Comparison of ENCODE assay signal across 20 cellular contexts in genomic region chr2:188522517-188522916, GRCh38.
DNase-seq lines count a peak whose midpoint lies in the region; ATAC-seq, FAIRE-seq and TF ChIP-seq lines count a peak whose summit lies in the region.
"Had no signal": no experiment of that assay in that cellular context is flagged by ENCODE, and none has a peak within 500 bp of the region (broad histone marks: within the 10 kb centered on the region; RNA-seq: fewer than 3 reads in every experiment).

No MANE protein-coding gene starts in this region.

- H3K36me3 ChIP-seq in kidney (ENCODE audit: control insufficient read depth in 1 of 2, insufficient read depth in 2 of 2, low read length in 2 of 2) = no peaks in the 10 kb centered on the region
- H3K36me3 ChIP-seq: BE2C, MG63 had no signal

- no peaks in the 10 kb centered on the region for H3K9me3 ChIP-seq in kidney (ENCODE audit: control insufficient read depth in 1 of 2, low read length in 2 of 2)
- H3K9me3 ChIP-seq: BE2C, MG63 had no signal

- peak overlapping the region; percentile 53 for H3K27ac ChIP-seq in VCaP
- no peak overlapping the region for H3K27ac ChIP-seq in kidney (ENCODE audit: low read depth in 2 of 2, low read length in 2 of 2)

- no peaks in the 10 kb centered on the region for H3K9me3 Mint-ChIP-seq in activated CD4-positive, alpha-beta T cell treated with anti-CD3 and anti-CD28 coated beads, Interleukin-2, amount 10 ng/mL, durations not matched to agents 24 days and 14 days
- H3K9me3 Mint-ChIP-seq: CD4-positive, CD25-positive, alpha-beta regulatory T cell had no signal

- H3K4me1 ChIP-seq in kidney (ENCODE audit: control insufficient read depth in 1 of 2, insufficient read depth in 1 of 2, low read depth in 1 of 2, low read length in 2 of 2) = no peaks in the 10 kb centered on the region

- H3K9ac ChIP-seq in kidney (ENCODE audit: low read length in 2 of 2) = no peak overlapping the region

- peaks cover 2% of the 10 kb centered on the region for H3K27me3 Mint-ChIP-seq in activated CD4-positive, alpha-beta T cell treated with anti-CD3 and anti-CD28 coated beads, Interleukin-2, amount 10 ng/mL, durations not matched to agents 24 days and 14 days

- intact Hi-C loops in kidney (cut with DNase I) = no loop called here
- intact Hi-C loops in activated CD4-positive, alpha-beta T cell treated with anti-CD3 and anti-CD28 coated beads, Interleukin-2, amount 10 ng/mL, durations not matched to agents 24 days and 14 days (cut with micrococcal nuclease) = loop anchor here (5.0 to 10.0 kb wide), 3 partner anchors 572 to 890 kb away; no protein-coding TSS in a partner anchor

- no peaks in the 10 kb centered on the region for H3K36me3 Mint-ChIP-seq in activated CD4-positive, alpha-beta T cell treated with anti-CD3 and anti-CD28 coated beads, Interleukin-2, amount 10 ng/mL, durations not matched to agents 24 days and 14 days (ENCODE audit: low read depth)
- H3K36me3 Mint-ChIP-seq: CD4-positive, CD25-positive, alpha-beta regulatory T cell had no signal

- H3K4me1 Mint-ChIP-seq in activated CD4-positive, alpha-beta T cell treated with anti-CD3 and anti-CD28 coated beads, Interleukin-2, amount 10 ng/mL, durations not matched to agents 24 days and 14 days = no peaks in the 10 kb centered on the region
- H3K4me1 Mint-ChIP-seq: CD4-positive, CD25-positive, alpha-beta regulatory T cell had no signal

- FAIRE-seq in G401.6 (lab: Jason Lieb, UNC) (peak; percentile 95), kidney (lab: Jason Lieb, UNC) (peak; percentile 96)
- FAIRE-seq: GM19239 had no signal

- no peak overlapping the region for H3K27ac Mint-ChIP-seq in activated CD4-positive, alpha-beta T cell treated with anti-CD3 and anti-CD28 coated beads, Interleukin-2, amount 10 ng/mL, durations not matched to agents 24 days and 14 days
- H3K27ac Mint-ChIP-seq: CD4-positive, CD25-positive, alpha-beta regulatory T cell had no signal

- TF ChIP-seq CTCF in VCaP (conservative IDR thresholded peaks at IDR 0.05) (no peak), epithelial cell of esophagus (IDR thresholded peaks at IDR 0.05; ENCODE audit: insufficient read depth, low read depth, low read length, missing control alignments) (no peak), kidney (IDR thresholded peaks at IDR 0.05; ENCODE audit: borderline replicate concordance, extremely low read depth, insufficient read depth) (no peak)

- ATAC-seq in HG03432 (IDR thresholded peaks at IDR 0.05; ENCODE audit: unreplicated experiment) (no peak), HG02759 (IDR thresholded peaks at IDR 0.05; ENCODE audit: unreplicated experiment) (no peak)

- H3K4me3 ChIP-seq in epithelial cell of esophagus (ENCODE audit: low read length) = no peak overlapping the region
- H3K4me3 ChIP-seq in kidney (ENCODE audit: low read length in 2 of 2) = no peak overlapping the region
- H3K4me3 ChIP-seq: MG63 had no signal

- DNase-seq in epithelial cell of esophagus (ENCODE audit: low read depth) = peak; percentile 19
- DNase-seq in kidney = no peak
- DNase-seq in NCI-H2227 (lab: John Stamatoyannopoulos, UW; ENCODE audit: unreplicated experiment) = no peak
- DNase-seq in activated CD4-positive, alpha-beta T cell treated with anti-CD3 and anti-CD28 coated beads, Interleukin-2, amount 10 ng/mL, durations not matched to agents 24 days and 14 days = no peak
- DNase-seq: BE2C; CD4-positive, CD25-positive, alpha-beta regulatory T cell; EL; Karpas-422; MG63; NCI-H1048; NCI-H1417 treated with DMSO at 0.1 percent for 48 hours; NCI-H187; NCI-H2227 treated with DMSO at 0.1 percent for 48 hours; NCI-H510A; NCI-H748 treated with DMSO at 0.1 percent for 48 hours had no signal

- H3K4me3 Mint-ChIP-seq in activated CD4-positive, alpha-beta T cell treated with anti-CD3 and anti-CD28 coated beads, Interleukin-2, amount 10 ng/mL, durations not matched to agents 24 days and 14 days = no peak overlapping the region
- H3K4me3 Mint-ChIP-seq: CD4-positive, CD25-positive, alpha-beta regulatory T cell had no signal
